24 cellular contexts compared by ENCODE assay signal in the genomic region with DNA sequence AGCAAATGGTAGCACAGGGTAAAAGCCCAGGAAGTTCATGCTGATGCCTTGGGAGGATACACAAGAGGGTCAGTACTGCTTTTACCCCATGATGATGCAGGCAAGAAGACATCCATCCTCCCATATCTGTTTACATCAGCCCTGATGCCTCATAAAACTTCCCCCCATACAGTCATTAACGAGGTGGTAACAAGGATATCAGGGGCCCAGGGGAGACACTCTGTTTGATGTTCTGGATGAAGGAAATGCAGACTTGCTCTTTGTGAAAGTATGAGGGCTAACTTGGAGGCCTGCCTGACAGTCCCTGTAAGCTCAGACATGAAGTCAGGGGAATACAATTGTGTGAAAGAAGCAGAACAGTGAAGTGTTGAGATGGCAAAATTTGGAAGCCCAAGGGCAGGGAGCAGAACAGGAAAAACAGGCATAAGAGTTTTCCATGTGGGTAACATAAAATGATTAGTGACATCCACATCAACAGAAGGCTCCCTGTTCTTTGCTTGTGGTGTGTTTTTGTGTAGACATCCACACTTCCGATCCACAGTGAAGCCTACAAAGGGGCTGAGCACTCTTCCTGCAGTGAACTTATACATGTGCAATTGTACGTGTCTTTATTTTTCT.
"Had no signal": no experiment of that assay in that cellular context is flagged by ENCODE, and none has a peak within 500 bp of the region (broad histone marks: within the 10 kb centered on the region; RNA-seq: fewer than 3 reads in every experiment).

No MANE protein-coding gene starts in this region.

- H3K9me3 ChIP-seq: gastrocnemius medialis, testis, transverse colon had no signal

- H3K4me1 Mint-ChIP-seq: activated naive CD4-positive, alpha-beta T cell treated with anti-CD3 and anti-CD28 coated beads, Interleukin-2, amount 50 U/mL, for 24 hours; activated naive CD8-positive, alpha-beta T cell treated with anti-CD3 and anti-CD28 coated beads, Interleukin-2, amount 50 U/mL, for 24 hours; activated T-helper 17 cell treated with anti-CD3 and anti-CD28 coated beads, Interleukin-2, amount 50 U/mL, for 72 hours had no signal

- H3K36me3 ChIP-seq: gastrocnemius medialis, transverse colon had no signal

- H3K4me3 ChIP-seq: gastrocnemius medialis, hepatocyte, testis, transverse colon had no signal

- H3K4me3 Mint-ChIP-seq: activated B cell treated with CpG ODN at 0.5 μM for 24 hours; activated CD8-positive, alpha-beta T cell treated with anti-CD3 and anti-CD28 coated beads for 36 hours; activated naive CD4-positive, alpha-beta T cell treated with anti-CD3 and anti-CD28 coated beads, Interleukin-2, amount 50 U/mL, for 24 hours; activated naive CD8-positive, alpha-beta T cell treated with anti-CD3 and anti-CD28 coated beads, Interleukin-2, amount 50 U/mL, for 24 hours; activated T-cell treated with anti-CD3 and anti-CD28 coated beads, Interleukin-2, amount 50 U/mL, for 4 hours; activated T-helper 17 cell treated with anti-CD3 and anti-CD28 coated beads, Interleukin-2, amount 50 U/mL, for 72 hours; naive thymus-derived CD8-positive, alpha-beta T cell; T-helper 2 cell treated with Interferon-gamma antibody and Interleukin-4, amounts not matched to agents 5 μg/mL and 100 μg/mL, for 36 hours had no signal

- H3K79me2 ChIP-seq: hepatocyte had no signal

- DNase-seq: activated B cell treated with CpG ODN at 0.5 μM for 24 hours; activated CD4-positive, alpha-beta T cell treated with anti-CD3 and anti-CD28 coated beads, Interleukin-2, amount 50 U/mL, for 1 hour; activated CD8-positive, alpha-beta T cell treated with anti-CD3 and anti-CD28 coated beads for 36 hours; activated gamma-delta T cell treated with Interleukin-2 at 50 U/mL for 16 hours; activated naive CD8-positive, alpha-beta T cell treated with anti-CD3 and anti-CD28 coated beads, Interleukin-2, amount 50 U/mL, for 24 hours; activated T-cell treated with anti-CD3 and anti-CD28 coated beads, Interleukin-2, amount 50 U/mL, for 4 hours; amygdala; caudate nucleus; cortex of kidney; gastrocnemius medialis; glutamatergic neuron; left cardiac atrium; naive thymus-derived CD8-positive, alpha-beta T cell; posterior cingulate gyrus; right cardiac atrium; stimulated activated CD4-positive, alpha-beta T cell treated with anti-CD3 and anti-CD28 coated beads, Interleukin-2, amount 100 ng/mL, for 48 hours; stimulated activated naive CD8-positive, alpha-beta T cell treated with anti-CD3 and anti-CD28 coated beads, Interleukin-15, Interleukin-2, amounts not matched to agents 100 U/mL and 50 U/mL, for 24 hours; testis; transverse colon had no signal

- H3K9me3 Mint-ChIP-seq: activated B cell treated with CpG ODN at 0.5 μM for 24 hours; activated CD8-positive, alpha-beta T cell treated with anti-CD3 and anti-CD28 coated beads for 36 hours; activated naive CD4-positive, alpha-beta T cell treated with anti-CD3 and anti-CD28 coated beads, Interleukin-2, amount 50 U/mL, for 24 hours; activated naive CD8-positive, alpha-beta T cell treated with anti-CD3 and anti-CD28 coated beads, Interleukin-2, amount 50 U/mL, for 24 hours; activated T-cell treated with anti-CD3 and anti-CD28 coated beads, Interleukin-2, amount 50 U/mL, for 4 hours; activated T-helper 17 cell treated with anti-CD3 and anti-CD28 coated beads, Interleukin-2, amount 50 U/mL, for 72 hours; T-helper 2 cell treated with Interferon-gamma antibody and Interleukin-4, amounts not matched to agents 5 μg/mL and 100 μg/mL, for 36 hours had no signal

- ATAC-seq: activated CD8-positive, alpha-beta T cell treated with anti-CD3 and anti-CD28 coated beads for 36 hours; activated naive CD8-positive, alpha-beta T cell treated with anti-CD3 and anti-CD28 coated beads, Interleukin-2, amount 50 U/mL, for 24 hours; activated T-cell treated with anti-CD3 and anti-CD28 coated beads, Interleukin-2, amount 50 U/mL, for 4 hours; activated T-helper 17 cell treated with anti-CD3 and anti-CD28 coated beads, Interleukin-2, amount 50 U/mL, for 72 hours; gastrocnemius medialis; left cardiac atrium; naive thymus-derived CD8-positive, alpha-beta T cell; right cardiac atrium; stimulated activated naive CD8-positive, alpha-beta T cell treated with anti-CD3 and anti-CD28 coated beads, Interleukin-15, Interleukin-2, amounts not matched to agents 100 U/mL and 50 U/mL, for 24 hours had no signal

- H3K27me3 Mint-ChIP-seq: activated B cell treated with CpG ODN at 0.5 μM for 24 hours had no signal

- H3K4me1 ChIP-seq: testis had no signal

- H3K4me2 ChIP-seq: hepatocyte had no signal

- H3K27me3 ChIP-seq: gastrocnemius medialis, hepatocyte, testis, transverse colon had no signal

- H3K27ac ChIP-seq: epithelial cell of prostate, gastrocnemius medialis, hepatocyte, testis, transverse colon had no signal

- H2AFZ ChIP-seq: hepatocyte had no signal

- H3K36me3 Mint-ChIP-seq: activated naive CD4-positive, alpha-beta T cell treated with anti-CD3 and anti-CD28 coated beads, Interleukin-2, amount 50 U/mL, for 24 hours; naive thymus-derived CD8-positive, alpha-beta T cell had no signal

- H3K27ac Mint-ChIP-seq: activated B cell treated with CpG ODN at 0.5 μM for 24 hours; activated CD8-positive, alpha-beta T cell treated with anti-CD3 and anti-CD28 coated beads for 36 hours; activated naive CD4-positive, alpha-beta T cell treated with anti-CD3 and anti-CD28 coated beads, Interleukin-2, amount 50 U/mL, for 24 hours; activated naive CD8-positive, alpha-beta T cell treated with anti-CD3 and anti-CD28 coated beads, Interleukin-2, amount 50 U/mL, for 24 hours; activated T-helper 17 cell treated with anti-CD3 and anti-CD28 coated beads, Interleukin-2, amount 50 U/mL, for 72 hours; naive thymus-derived CD8-positive, alpha-beta T cell; T-helper 2 cell treated with Interferon-gamma antibody and Interleukin-4, amounts not matched to agents 5 μg/mL and 100 μg/mL, for 36 hours had no signal
